ENCODE assay signal across 1 cellular context in the genomic region with DNA sequence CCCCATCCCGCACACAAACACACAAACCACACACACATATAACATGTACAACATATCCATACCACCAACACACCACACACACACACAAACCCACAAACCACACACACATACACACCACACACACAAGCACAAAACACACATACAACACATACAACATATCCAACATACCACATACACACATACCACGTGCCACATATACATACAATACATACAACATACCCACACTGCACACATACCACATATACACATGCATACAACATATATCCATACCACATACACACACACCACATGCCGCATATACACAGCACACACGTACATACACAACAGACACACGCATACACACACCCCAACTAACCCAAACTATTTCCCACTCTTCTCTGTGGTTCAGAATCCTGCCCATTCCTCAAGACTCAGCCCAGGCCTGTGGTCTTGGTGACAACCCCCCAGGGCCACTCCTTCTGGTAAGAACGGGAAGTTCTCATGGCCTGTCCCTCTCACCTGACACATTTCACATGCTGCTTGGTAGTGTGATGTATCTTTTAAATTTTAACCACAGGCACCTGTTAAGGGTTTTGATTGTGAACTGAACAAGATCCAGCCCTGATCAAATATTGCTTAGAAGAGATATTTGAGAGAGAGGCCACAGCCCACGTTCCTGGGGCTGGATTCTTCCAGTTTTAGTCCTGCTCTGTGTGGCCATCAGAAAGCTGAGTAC.
TF ChIP-seq lines count a peak whose summit lies in the region.

No MANE protein-coding gene starts in this region.

TF ChIP-seq in GM12891, 5 proteins besides CTCF, POLR2A, EP300 and RAD21 (continued from another document):
- no peak for TF ChIP-seq PAX5 (IDR thresholded peaks at IDR 0.05; ENCODE audit: insufficient read depth, low read length, severe bottlenecking)
- TF ChIP-seq TAF1 (IDR thresholded peaks at IDR 0.05; ENCODE audit: low read depth, low read length), result no peak
- TF ChIP-seq SPI1 (IDR thresholded peaks at IDR 0.05; ENCODE audit: low read depth, low read length), result no peak
